Comparison of ENCODE assay signal across 9 cellular contexts in genomic region chr4:175536852-175537453, GRCh38.
A peak's percentile ranks its signal among the peaks of the same experiment; 100 is the strongest.
DNase-seq lines count a peak whose midpoint lies in the region; ATAC-seq and TF ChIP-seq lines count a peak whose summit lies in the region.
"Had no signal": no experiment of that assay in that cellular context is flagged by ENCODE, and none has a peak within 500 bp of the region (broad histone marks: within the 10 kb centered on the region; RNA-seq: fewer than 3 reads in every experiment).

No MANE protein-coding gene starts in this region.

- H3K4me1 Mint-ChIP-seq in stimulated activated memory B cell treated with anti-CD40 and anti-IgM and Interleukin-4, amounts not matched to agents 10 μg/mL and 1 μg/mL and 100 μg/mL, for 72 hours = no peaks in the 10 kb centered on the region

- no peaks in the 10 kb centered on the region for H3K4me1 ChIP-seq in DND-41 (ENCODE audit: insufficient read depth, low read length)

- H3K79me2 ChIP-seq in DND-41 (ENCODE audit: insufficient read depth, low read length) = no peaks in the 10 kb centered on the region

- DNase-seq in DND-41 = no peak
- peak; percentile 63 for DNase-seq in H4 (ENCODE audit: low spot score)
- peak; percentile 10 for DNase-seq in NCI-H1694 treated with DMSO at 0.1 percent for 48 hours (lab: John Stamatoyannopoulos, UW)
- peak; percentile 80 for DNase-seq in astrocyte of the hippocampus (ENCODE audit: low read depth, low spot score)
- DNase-seq in kidney tubule cell (ENCODE audit: low spot score) = peak; percentile 67
- DNase-seq in NCI-H2107 (lab: John Stamatoyannopoulos, UW) = no peak

- H3K27me3 ChIP-seq in DND-41 (ENCODE audit: insufficient read depth, low read length, poor library complexity) = no peaks in the 10 kb centered on the region

- no peak overlapping the region for H3K9ac ChIP-seq in DND-41 (ENCODE audit: low read depth, low read length)

- H3K4me3 ChIP-seq in DND-41 (ENCODE audit: low read depth in 1 of 2, low read length in 2 of 2) = no peak overlapping the region
- H3K4me3 ChIP-seq: skin epidermis had no signal

- no peak overlapping the region for H3K27ac ChIP-seq in DND-41 (ENCODE audit: low read length)
- H3K27ac ChIP-seq: skin epidermis had no signal

- no peak overlapping the region for H3K4me2 ChIP-seq in DND-41 (ENCODE audit: insufficient read depth, low read length)

- no peak overlapping the region for H3K4me3 Mint-ChIP-seq in stimulated activated memory B cell treated with anti-CD40 and anti-IgM and Interleukin-4, amounts not matched to agents 10 μg/mL and 1 μg/mL and 100 μg/mL, for 72 hours

- ATAC-seq in DND-41 (ENCODE audit: insufficient read depth, low read depth) = no peak
- ATAC-seq in HG03196 (IDR thresholded peaks at IDR 0.05; ENCODE audit: unreplicated experiment) = no peak
- ATAC-seq in stimulated activated memory B cell treated with anti-CD40 and anti-IgM and Interleukin-4, amounts not matched to agents 10 μg/mL and 1 μg/mL and 100 μg/mL, for 72 hours = no peak

- peak; percentile 42 for TF ChIP-seq CTCF in DND-41 (IDR thresholded peaks at IDR 0.05; ENCODE audit: borderline replicate concordance, extremely low read depth, low read length, poor library complexity, severe bottlenecking)

- H3K36me3 ChIP-seq in DND-41 (ENCODE audit: insufficient read depth, low read length) = no peaks in the 10 kb centered on the region

- H2AFZ ChIP-seq in DND-41 (ENCODE audit: low read depth, low read length) = no peak overlapping the region

- H3K36me3 Mint-ChIP-seq in stimulated activated memory B cell treated with anti-CD40 and anti-IgM and Interleukin-4, amounts not matched to agents 10 μg/mL and 1 μg/mL and 100 μg/mL, for 72 hours = no peaks in the 10 kb centered on the region

- peaks cover 9% of the 10 kb centered on the region for H3K9me3 Mint-ChIP-seq in stimulated activated memory B cell treated with anti-CD40 and anti-IgM and Interleukin-4, amounts not matched to agents 10 μg/mL and 1 μg/mL and 100 μg/mL, for 72 hours

- no peaks in the 10 kb centered on the region for H3K9me3 ChIP-seq in DND-41 (ENCODE audit: insufficient read depth, low read length, severe bottlenecking)

- H3K27me3 Mint-ChIP-seq in stimulated activated memory B cell treated with anti-CD40 and anti-IgM and Interleukin-4, amounts not matched to agents 10 μg/mL and 1 μg/mL and 100 μg/mL, for 72 hours = no peaks in the 10 kb centered on the region

- H3K27ac Mint-ChIP-seq in stimulated activated memory B cell treated with anti-CD40 and anti-IgM and Interleukin-4, amounts not matched to agents 10 μg/mL and 1 μg/mL and 100 μg/mL, for 72 hours = no peak overlapping the region

- no peaks in the 10 kb centered on the region for H4K20me1 ChIP-seq in DND-41 (ENCODE audit: insufficient read depth, low read length)

Comparison
In these comparisons a context has a peak if more than half of its experiments do, and no peak if none do; other contexts are left out.
1. DNase-seq: peak in H4 (single experiment), NCI-H1694 treated with DMSO at 0.1 percent for 48 hours (single experiment), astrocyte of the hippocampus (single experiment) and kidney tubule cell (single experiment); none in DND-41 (single experiment) and NCI-H2107 (single experiment).